Comparison of ENCODE assay signal across 23 cellular contexts in genomic region chr10:80406249-80406648, GRCh38. TPM values are rescaled to one million over a fixed set of nuclear protein-coding genes. Genes with fewer than 3 reads are reported as not detected.
A peak's percentile ranks its signal among the peaks of the same experiment; 100 is the strongest.
DNase-seq lines count a peak whose midpoint lies in the region; ATAC-seq and TF ChIP-seq lines count a peak whose summit lies in the region.
"Had no signal": no experiment of that assay in that cellular context is flagged by ENCODE, and none has a peak within 500 bp of the region (broad histone marks: within the 10 kb centered on the region; RNA-seq: fewer than 3 reads in every experiment).

No MANE protein-coding gene starts in this region.

- H3K9me3 ChIP-seq in psoas muscle: no peaks in the 10 kb centered on the region
- H3K9me3 ChIP-seq: ascending aorta, spleen, thoracic aorta had no signal

- 54 to 57% (median 55%) methylated on average over 4 of the region's 4 CpGs for WGBS in psoas muscle, 3 donors

- H3K27me3 ChIP-seq in psoas muscle (ENCODE audit: insufficient read depth in 3 of 3, low read length in 2 of 3): no peaks in the 10 kb centered on the region
- H3K27me3 ChIP-seq: ascending aorta had no signal

- H3K27ac ChIP-seq in caudate nucleus (ENCODE audit: low read depth, low read length): peak overlapping the region; percentile 80
- H3K27ac ChIP-seq in psoas muscle: peak overlapping the region; percentile 62
- H3K27ac ChIP-seq: ascending aorta, spleen, thoracic aorta had no signal

- DNase-seq in G401 (ENCODE audit: low spot score) (peak; percentile 19), caudate nucleus (lab: John Stamatoyannopoulos, UW) (no peak), left kidney (ENCODE audit: low read depth, low spot score) (peak; percentile 23), psoas muscle (no peak), head of caudate nucleus (no peak)
- DNase-seq in activated CD4-positive, CD25-positive, alpha-beta regulatory T cell (lab: John Stamatoyannopoulos, UW): no peak
- DNase-seq: activated CD4-positive, alpha-beta memory T cell treated with anti-CD3 and anti-CD28 coated beads, Interleukin-2, amount 10 ng/mL, durations not matched to agents 7 days and 5 days; effector CD4-positive, alpha-beta T cell; erythroblast; NCI-H1105; NCI-H2081; NCI-H446 treated with DMSO at 0.1 percent for 48 hours; PC-3; SHP77 treated with DMSO at 0.1 percent for 48 hours; spleen; stimulated activated CD4-positive, alpha-beta T cell treated with anti-CD3 and anti-CD28 coated beads, Interleukin-2, amount 100 ng/mL, for 48 hours; stimulated activated naive B cell treated with anti-CD40 and anti-IgM and Interleukin-4, amounts not matched to agents 10 μg/mL and 1 μg/mL and 100 μg/mL, for 72 hours had no signal

- peaks cover 30% of the 10 kb centered on the region for H3K4me1 ChIP-seq in psoas muscle

- no peaks in the 10 kb centered on the region for H3K36me3 ChIP-seq in psoas muscle (ENCODE audit: insufficient read depth in 1 of 2, low read depth in 1 of 2)
- H3K36me3 ChIP-seq: ascending aorta, spleen, thoracic aorta had no signal

- in situ Hi-C loops in G401 (cut with HindIII; ENCODE audit: low sequenced_read_pairs): no loop called here

- intact Hi-C loops in psoas muscle (cut with DNase I) (loop anchor here in 1 of 2 donors (5.0 kb wide), 1 partner anchor 46 kb away; the partner anchor contains the start of gene TSPAN14), head of caudate nucleus (cut with DNase I) (no loop called here)

- ATAC-seq in psoas muscle (no peak), HG02571 (IDR thresholded peaks at IDR 0.05; ENCODE audit: unreplicated experiment) (no peak)
- ATAC-seq: HCT116; PC-3; stimulated activated naive B cell treated with anti-CD40 and anti-IgM and Interleukin-4, amounts not matched to agents 10 μg/mL and 1 μg/mL and 100 μg/mL, for 72 hours had no signal

- H3K4me3 ChIP-seq in psoas muscle: no peak overlapping the region
- H3K4me3 ChIP-seq: ascending aorta, lung, spleen, thoracic aorta had no signal

- no peak for TF ChIP-seq CTCF in psoas muscle (IDR thresholded peaks at IDR 0.05)

RNA-seq across cellular contexts. Expression of gene PRXL2A, which starts 2.1 kb away (rescaled TPM):
- total RNA-seq in G401 (2014; rRNA removed; shearing (Covaris generic)): 61.2 and 65.0 TPM in 2 replicates
- 10 to 100 TPM; 34.2 to 51.8 (median 41.4) TPM for total RNA-seq in psoas muscle
- 10 to 100 TPM; 19.0 to 39.9 (median 28.4) TPM for polyA plus RNA-seq in psoas muscle
- total RNA-seq: PC-3 had no signal

RNA-seq across cellular contexts. Expression of gene TSPAN14, which starts 47.9 kb away (rescaled TPM):
- total RNA-seq in G401 (2014; rRNA removed; shearing (Covaris generic)): 8.5 and 24.5 TPM in 2 replicates
- 10 to 100 TPM; 23.9 to 33.3 (median 25.7) TPM for total RNA-seq in psoas muscle
- polyA plus RNA-seq in psoas muscle: 10 to 100 TPM; 19.4 to 20.0 (median 19.6) TPM
- total RNA-seq: PC-3 had no signal

RNA-seq across cellular contexts. Expression of gene DYDC2, which starts 49.7 kb away (rescaled TPM):
- not detected in 2 replicates for total RNA-seq in G401 (2014; rRNA removed; shearing (Covaris generic))
- total RNA-seq in psoas muscle: not detected
- not detected for polyA plus RNA-seq in psoas muscle
- total RNA-seq: activated CD4-positive, alpha-beta memory T cell treated with anti-CD3 and anti-CD28 coated beads, Interleukin-2, amount 10 ng/mL, durations not matched to agents 7 days and 5 days; ascending aorta; PC-3; spleen; thoracic aorta had no signal
- polyA plus RNA-seq: AG04450, spleen had no signal

RNA-seq across cellular contexts. Expression of gene DYDC1, which starts 49.7 kb away (rescaled TPM):
- total RNA-seq in G401 (2014; rRNA removed; shearing (Covaris generic)): not detected in 2 replicates
- not detected for total RNA-seq in psoas muscle
- not detected for polyA plus RNA-seq in psoas muscle
- total RNA-seq: activated CD4-positive, alpha-beta memory T cell treated with anti-CD3 and anti-CD28 coated beads, Interleukin-2, amount 10 ng/mL, durations not matched to agents 7 days and 5 days; ascending aorta; PC-3; spleen; thoracic aorta had no signal
- polyA plus RNA-seq: AG04450, spleen had no signal

Comparison
In these comparisons a context has a peak if more than half of its experiments do, and no peak if none do; other contexts are left out.
1. DNase-seq: peak in G401 (single experiment) and left kidney (single experiment); none in caudate nucleus (0 of 61), psoas muscle (0 of 2), activated CD4-positive, CD25-positive, alpha-beta regulatory T cell (0 of 4) and head of caudate nucleus (0 of 42).